In the genomic region with DNA sequence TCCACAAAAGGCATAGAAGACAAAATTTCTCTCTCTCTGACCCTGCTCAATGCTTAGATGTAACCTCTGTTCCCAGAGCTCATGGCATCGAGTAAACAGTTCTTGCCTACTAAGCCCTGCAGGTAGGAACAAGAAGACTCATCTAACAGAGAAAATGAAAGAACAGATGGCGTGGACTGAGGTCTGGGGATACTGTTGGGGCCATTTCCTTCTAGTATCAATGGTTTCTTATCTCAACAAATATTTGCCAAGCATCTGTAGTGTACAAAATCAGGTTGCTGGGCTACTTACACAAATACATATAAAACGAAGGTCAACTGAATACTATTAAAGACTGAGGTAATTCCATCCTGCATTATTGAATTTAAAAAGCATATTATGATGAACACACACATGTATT, we compare ENCODE assay signal across 19 cellular contexts.
"Had no signal": no experiment of that assay in that cellular context is flagged by ENCODE, and none has a peak within 500 bp of the region (broad histone marks: within the 10 kb centered on the region; RNA-seq: fewer than 3 reads in every experiment).

No MANE protein-coding gene starts in this region.

- H3K4me1 ChIP-seq: heart left ventricle, sigmoid colon, stomach, transverse colon had no signal

- H3K27me3 ChIP-seq: dorsolateral prefrontal cortex, neutrophil, stomach, transverse colon had no signal

- DNase-seq: cortex of kidney; dorsolateral prefrontal cortex; effector CD8-positive, alpha-beta T cell; foreskin melanocyte; heart left ventricle; hippocampal formation; kidney glomerular epithelial cell; mammary epithelial cell; naive thymus-derived CD8-positive, alpha-beta T cell; stimulated activated CD4-positive, alpha-beta T cell treated with anti-CD3 and anti-CD28 coated beads, Interleukin-12 subunit alpha, Interleukin-12 subunit beta, amount 100 ng/mL, for 4 hours; stimulated activated naive CD4-positive, alpha-beta T cell; stomach; substantia nigra; transverse colon had no signal

- H3K9me3 ChIP-seq: neutrophil, thoracic aorta, transverse colon had no signal

- H3K27ac ChIP-seq: dorsolateral prefrontal cortex, heart left ventricle, neutrophil, sigmoid colon, skin epidermis, stomach, thoracic aorta, transverse colon had no signal

- ATAC-seq: heart left ventricle; left lobe of liver; naive thymus-derived CD8-positive, alpha-beta T cell had no signal

- H3K36me3 ChIP-seq: heart left ventricle, neutrophil, sigmoid colon, stomach, thoracic aorta, transverse colon had no signal

- H3K4me3 ChIP-seq: dorsolateral prefrontal cortex, heart left ventricle, sigmoid colon, skin epidermis, stomach, thoracic aorta, transverse colon had no signal
